Comparison of ENCODE assay signal across 8 cellular contexts in genomic region chr9:128786681-128787582, GRCh38. TPM values are rescaled to one million over a fixed set of nuclear protein-coding genes. Genes with fewer than 3 reads are reported as not detected.
DNase-seq lines count a peak whose midpoint lies in the region; ATAC-seq, FAIRE-seq and TF ChIP-seq lines count a peak whose summit lies in the region.

Gene TBC1D13, plus strand, starts transcription at chr9:128787253. Its CDS starts 101 bp downstream, at chr9:128787354.

- WGBS in pancreas, 2 donors = 7 to 8% methylated on average over 58 to 64 of the region's 64 CpGs
- WGBS in thymus = 9% methylated on average over 64 of the region's 64 CpGs

- H3K36me3 ChIP-seq in pancreas (no peaks in the 10 kb centered on the region), thymus (ENCODE audit: control insufficient read depth, insufficient read depth) (peaks cover 17% of the 10 kb centered on the region)

- H3K27me3 ChIP-seq in pancreas (no peaks in the 10 kb centered on the region), thymus (ENCODE audit: control insufficient read depth, insufficient read depth) (no peaks in the 10 kb centered on the region)

- DNase-seq in GM12864 (ENCODE audit: low read depth) (peak; percentile 48), NCI-H1417 (lab: John Stamatoyannopoulos, UW) (peak; percentile 64 to 92 (median 90)), SW 1271 (lab: John Stamatoyannopoulos, UW) (peak; percentile 63 to 87), Right ventricle myocardium inferior (ENCODE audit: missing footprints) (peak; percentile 93), pancreas (peak; percentile 85 to 95 (median 90))
- DNase-seq in activated naive CD8-positive, alpha-beta T cell treated with anti-CD3 and anti-CD28 coated beads, Interleukin-2, amount 10 ng/mL, durations not matched to agents 7 days and 5 days = peak; percentile 95

- peak within 1 kb of the TSS; percentile 99 for H3K4me3 ChIP-seq in GM12864 (ENCODE audit: low read depth, low read length)
- peak within 1 kb of the TSS; percentile 84 to 100 (median 98) for H3K4me3 ChIP-seq in pancreas
- peak within 1 kb of the TSS; percentile 88 for H3K4me3 ChIP-seq in thymus (ENCODE audit: low read length)

- TF ChIP-seq CTCF in GM12864 (IDR thresholded peaks at IDR 0.05; ENCODE audit: low read depth, low read length, missing control alignments) (no peak), pancreas (IDR thresholded peaks at IDR 0.05) (no peak)

- intact Hi-C loops in Right ventricle myocardium inferior (cut with DNase I) = loop anchor here (1.0 kb wide), 1 partner anchor 16 kb away; the partner anchor contains the start of gene ZER1
- intact Hi-C loops in pancreas (cut with DNase I) = no loop called here

- no peak for FAIRE-seq in pancreas (lab: Jason Lieb, UNC)

- H3K27ac ChIP-seq in pancreas = peak within 1 kb of the TSS; percentile 78 to 82 (median 81)
- peak within 1 kb of the TSS; percentile 85 for H3K27ac ChIP-seq in thymus (ENCODE audit: low read depth)

- peaks cover 2% of the 10 kb centered on the region for H3K36me3 Mint-ChIP-seq in activated naive CD8-positive, alpha-beta T cell treated with anti-CD3 and anti-CD28 coated beads, Interleukin-2, amount 10 ng/mL, durations not matched to agents 7 days and 5 days

- no peaks in the 10 kb centered on the region for H3K9me3 Mint-ChIP-seq in activated naive CD8-positive, alpha-beta T cell treated with anti-CD3 and anti-CD28 coated beads, Interleukin-2, amount 10 ng/mL, durations not matched to agents 7 days and 5 days

- H3K4me3 Mint-ChIP-seq in activated naive CD8-positive, alpha-beta T cell treated with anti-CD3 and anti-CD28 coated beads, Interleukin-2, amount 10 ng/mL, durations not matched to agents 7 days and 5 days = peak within 1 kb of the TSS; percentile 100

- H3K27ac Mint-ChIP-seq in activated naive CD8-positive, alpha-beta T cell treated with anti-CD3 and anti-CD28 coated beads, Interleukin-2, amount 10 ng/mL, durations not matched to agents 7 days and 5 days = peak within 1 kb of the TSS; percentile 96

- H3K4me1 ChIP-seq in pancreas (peaks cover 4 to 5% (median 4%) of the 10 kb centered on the region in 3 donors), thymus (ENCODE audit: control insufficient read depth, insufficient read depth, low read length) (peaks cover 8% of the 10 kb centered on the region)

- H3K27me3 Mint-ChIP-seq in activated naive CD8-positive, alpha-beta T cell treated with anti-CD3 and anti-CD28 coated beads, Interleukin-2, amount 10 ng/mL, durations not matched to agents 7 days and 5 days = no peaks in the 10 kb centered on the region

- POLR2A ChIA-PET in activated naive CD8-positive, alpha-beta T cell treated with anti-CD3 and anti-CD28 coated beads, Interleukin-2, amount 10 ng/mL, durations not matched to agents 7 days and 5 days (lab: Charles Lee) = interaction anchor here (0.6 to 2.1 kb wide), 5 partner anchors 11 to 31 kb away, joined by 3 to 18 read pairs (median 4); partner anchors contain the start of genes ENDOG and ZER1

- ATAC-seq in HG02678 (IDR thresholded peaks at IDR 0.05; ENCODE audit: unreplicated experiment) (peak; percentile 92), Right ventricle myocardium inferior (peak; percentile 98), pancreas (peak; percentile 98 to 100 (median 99))
- ATAC-seq in activated naive CD8-positive, alpha-beta T cell treated with anti-CD3 and anti-CD28 coated beads, Interleukin-2, amount 10 ng/mL, durations not matched to agents 7 days and 5 days (ENCODE audit: low read depth) = peak; percentile 95

- no peaks in the 10 kb centered on the region for H3K9me3 ChIP-seq in pancreas
- no peaks in the 10 kb centered on the region for H3K9me3 ChIP-seq in thymus (ENCODE audit: control insufficient read depth)

- peaks cover 5% of the 10 kb centered on the region for H3K4me1 Mint-ChIP-seq in activated naive CD8-positive, alpha-beta T cell treated with anti-CD3 and anti-CD28 coated beads, Interleukin-2, amount 10 ng/mL, durations not matched to agents 7 days and 5 days

RNA-seq across cellular contexts. Expression of gene TBC1D13, which starts in this region (rescaled TPM):
- total RNA-seq in activated naive CD8-positive, alpha-beta T cell treated with anti-CD3 and anti-CD28 coated beads, Interleukin-2, amount 10 ng/mL, durations not matched to agents 7 days and 5 days = 10 to 100 TPM; 26.1 to 29.2 TPM
- total RNA-seq in Right ventricle myocardium inferior (16.6 TPM), pancreas (10 to 100 TPM; 10.9 to 18.5 (median 12.7) TPM)
- polyA plus RNA-seq in pancreas (10 to 100 TPM; 15.7 to 17.2 TPM), thymus (19.4 TPM)

Comparison
In these comparisons a context has a peak if more than half of its experiments do, and no peak if none do; other contexts are left out.
1. Peak in every context shown above with its lines: DNase-seq, ATAC-seq, H3K4me3 ChIP-seq and H3K27ac ChIP-seq.